31 cellular contexts compared by ENCODE assay signal in the genomic region with DNA sequence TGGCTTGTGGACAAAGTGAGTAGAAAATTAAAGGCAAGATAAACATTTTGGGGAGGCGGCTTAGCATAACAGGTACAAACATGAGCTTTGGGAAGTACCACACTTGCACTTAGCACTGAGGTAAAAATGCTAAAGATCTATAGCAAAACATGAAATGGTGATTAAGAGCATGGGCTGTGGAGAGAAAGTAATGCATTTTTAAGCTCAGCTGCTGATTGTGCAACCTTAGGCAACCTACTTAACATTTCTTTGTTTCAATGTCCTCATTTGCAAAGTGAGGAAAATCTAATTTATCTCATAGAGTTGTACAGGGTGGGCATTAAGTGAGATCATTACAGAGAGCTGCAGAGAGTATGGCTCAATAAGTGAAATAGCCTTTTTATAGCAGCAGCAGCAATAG.
"Had no signal": no experiment of that assay in that cellular context is flagged by ENCODE, and none has a peak within 500 bp of the region (broad histone marks: within the 10 kb centered on the region; RNA-seq: fewer than 3 reads in every experiment).

No MANE protein-coding gene starts in this region.

- H3K4me1 Mint-ChIP-seq: activated naive CD8-positive, alpha-beta T cell treated with anti-CD3 and anti-CD28 coated beads, Interleukin-2, amount 10 ng/mL, durations not matched to agents 7 days and 5 days; stimulated activated memory B cell treated with anti-CD40 and anti-IgM and Interleukin-4, amounts not matched to agents 10 μg/mL and 1 μg/mL and 100 μg/mL, for 72 hours; T-helper 17 cell had no signal

- H3K4me1 ChIP-seq: gastrocnemius medialis, stomach, thyroid gland, upper lobe of right lung had no signal

- DNase-seq: activated CD4-positive, alpha-beta T cell treated with anti-CD3 and anti-CD28 coated beads for 4 hours; activated CD4-positive, alpha-beta T cell treated with anti-CD3 and anti-CD28 coated beads, Interleukin-2, amount 50 U/mL, for 48 hours; activated CD4-positive, CD25-positive, alpha-beta regulatory T cell; activated CD8-positive, alpha-beta memory T cell treated with anti-CD3 and anti-CD28 coated beads for 24 hours; activated effector memory CD4-positive, alpha-beta T cell treated with anti-CD3 and anti-CD28 coated beads, Interleukin-2, amount 50 U/mL, for 16 hours; activated naive CD4-positive, alpha-beta T cell treated with anti-CD3 and anti-CD28 coated beads for 36 hours; activated naive CD8-positive, alpha-beta T cell treated with anti-CD3 and anti-CD28 coated beads, Interleukin-2, amount 10 ng/mL, durations not matched to agents 7 days and 5 days; amygdala; effector CD8-positive, alpha-beta T cell; gastrocnemius medialis; hippocampal formation; left cardiac atrium; left ventricle myocardium superior; nephron progenitor cell; ovary; retina; stimulated activated CD4-positive, alpha-beta T cell treated with anti-CD3 and anti-CD28 coated beads, Interleukin-4, amount 100 ng/mL, for 4 hours; stimulated activated CD8-positive, alpha-beta memory T cell treated with anti-CD3 and anti-CD28 coated beads, Interleukin-4, amount 100 ng/mL, for 48 hours; stomach; T-helper 17 cell; T1000; thyroid gland; upper lobe of right lung had no signal

- H3K9me3 Mint-ChIP-seq: activated naive CD4-positive, alpha-beta T cell treated with anti-CD3 and anti-CD28 coated beads for 36 hours; activated naive CD8-positive, alpha-beta T cell treated with anti-CD3 and anti-CD28 coated beads, Interleukin-2, amount 10 ng/mL, durations not matched to agents 7 days and 5 days; activated T-helper 1 cell treated with anti-CD3 and anti-CD28 coated beads, Interleukin-12 subunit alpha, Interleukin-12 subunit beta, Interleukin-2, Interleukin-4 antibody, amounts not matched to agents 30 ng/mL and 10 ng/mL and 1 ng/mL, durations not matched to agents 14 hours and 24 hours and 36 hours; stimulated activated memory B cell treated with anti-CD40 and anti-IgM and Interleukin-4, amounts not matched to agents 10 μg/mL and 1 μg/mL and 100 μg/mL, for 72 hours had no signal

- H3K36me3 Mint-ChIP-seq: activated naive CD8-positive, alpha-beta T cell treated with anti-CD3 and anti-CD28 coated beads, Interleukin-2, amount 10 ng/mL, durations not matched to agents 7 days and 5 days; stimulated activated memory B cell treated with anti-CD40 and anti-IgM and Interleukin-4, amounts not matched to agents 10 μg/mL and 1 μg/mL and 100 μg/mL, for 72 hours had no signal

- H3K9me3 ChIP-seq: gastrocnemius medialis, ovary, stomach, thyroid gland, upper lobe of right lung had no signal

- ATAC-seq: gastrocnemius medialis; left cardiac atrium; left ventricle myocardium superior; sciatic nerve; stimulated activated memory B cell treated with anti-CD40 and anti-IgM and Interleukin-4, amounts not matched to agents 10 μg/mL and 1 μg/mL and 100 μg/mL, for 72 hours; T-helper 17 cell; upper lobe of right lung had no signal

- H3K4me3 ChIP-seq: gastrocnemius medialis, ovary, skin epidermis, stomach, thyroid gland, upper lobe of right lung had no signal

- FAIRE-seq: colon, endometrium, keratinocyte had no signal

- H3K27ac ChIP-seq: gastrocnemius medialis, ovary, skin epidermis, stomach, thyroid gland, upper lobe of right lung had no signal

- H3K4me3 Mint-ChIP-seq: activated naive CD4-positive, alpha-beta T cell treated with anti-CD3 and anti-CD28 coated beads for 36 hours; activated naive CD8-positive, alpha-beta T cell treated with anti-CD3 and anti-CD28 coated beads, Interleukin-2, amount 10 ng/mL, durations not matched to agents 7 days and 5 days; activated T-helper 1 cell treated with anti-CD3 and anti-CD28 coated beads, Interleukin-12 subunit alpha, Interleukin-12 subunit beta, Interleukin-2, Interleukin-4 antibody, amounts not matched to agents 30 ng/mL and 10 ng/mL and 1 ng/mL, durations not matched to agents 14 hours and 24 hours and 36 hours; nephron progenitor cell; stimulated activated memory B cell treated with anti-CD40 and anti-IgM and Interleukin-4, amounts not matched to agents 10 μg/mL and 1 μg/mL and 100 μg/mL, for 72 hours; T-helper 17 cell had no signal

- H3K36me3 ChIP-seq: gastrocnemius medialis, ovary, stomach, thyroid gland, upper lobe of right lung had no signal

- H3K27ac Mint-ChIP-seq: activated naive CD4-positive, alpha-beta T cell treated with anti-CD3 and anti-CD28 coated beads for 36 hours; activated naive CD8-positive, alpha-beta T cell treated with anti-CD3 and anti-CD28 coated beads, Interleukin-2, amount 10 ng/mL, durations not matched to agents 7 days and 5 days; activated T-helper 1 cell treated with anti-CD3 and anti-CD28 coated beads, Interleukin-12 subunit alpha, Interleukin-12 subunit beta, Interleukin-2, Interleukin-4 antibody, amounts not matched to agents 30 ng/mL and 10 ng/mL and 1 ng/mL, durations not matched to agents 14 hours and 24 hours and 36 hours; progenitor cell of endocrine pancreas; stimulated activated memory B cell treated with anti-CD40 and anti-IgM and Interleukin-4, amounts not matched to agents 10 μg/mL and 1 μg/mL and 100 μg/mL, for 72 hours; T-helper 17 cell had no signal

- H3K27me3 ChIP-seq: ovary, stomach, thyroid gland, upper lobe of right lung had no signal

- H3K27me3 Mint-ChIP-seq: activated naive CD8-positive, alpha-beta T cell treated with anti-CD3 and anti-CD28 coated beads, Interleukin-2, amount 10 ng/mL, durations not matched to agents 7 days and 5 days; progenitor cell of endocrine pancreas; stimulated activated memory B cell treated with anti-CD40 and anti-IgM and Interleukin-4, amounts not matched to agents 10 μg/mL and 1 μg/mL and 100 μg/mL, for 72 hours; T-helper 17 cell had no signal
